ENCODE assay signal across 11 cellular contexts in genomic region chr16:30082545-30083090, GRCh38. TPM values are rescaled to one million over a fixed set of nuclear protein-coding genes. Genes with fewer than 3 reads are reported as not detected.
DNase-seq lines count a peak whose midpoint lies in the region; ATAC-seq and TF ChIP-seq lines count a peak whose summit lies in the region.
"Had no signal": no experiment of that assay in that cellular context is flagged by ENCODE, and none has a peak within 500 bp of the region (broad histone marks: within the 10 kb centered on the region; RNA-seq: fewer than 3 reads in every experiment).

No MANE protein-coding gene starts in this region.

- H3K4me1 Mint-ChIP-seq in activated naive CD8-positive, alpha-beta T cell treated with anti-CD3 and anti-CD28 coated beads, Interleukin-2, amount 10 ng/mL, durations not matched to agents 7 days and 5 days = peaks cover 14% of the 10 kb centered on the region
- peaks cover 6% of the 10 kb centered on the region for H3K4me1 Mint-ChIP-seq in osteocyte (ENCODE audit: unreplicated experiment)
- peaks cover 34% of the 10 kb centered on the region for H3K4me1 Mint-ChIP-seq in stimulated activated memory B cell treated with anti-CD40 and anti-IgM and Interleukin-4, amounts not matched to agents 10 μg/mL and 1 μg/mL and 100 μg/mL, for 72 hours

- peak overlapping the region; percentile 40 to 79 for H3K27ac Mint-ChIP-seq in activated naive CD4-positive, alpha-beta T cell treated with anti-CD3 and anti-CD28 coated beads, Interleukin-2, amount 50 U/mL, for 72 hours
- H3K27ac Mint-ChIP-seq in activated naive CD8-positive, alpha-beta T cell treated with anti-CD3 and anti-CD28 coated beads, Interleukin-2, amount 10 ng/mL, durations not matched to agents 7 days and 5 days = peak overlapping the region; percentile 39
- H3K27ac Mint-ChIP-seq in osteocyte (ENCODE audit: unreplicated experiment) = no peak overlapping the region
- H3K27ac Mint-ChIP-seq in stimulated activated memory B cell treated with anti-CD40 and anti-IgM and Interleukin-4, amounts not matched to agents 10 μg/mL and 1 μg/mL and 100 μg/mL, for 72 hours = no peak overlapping the region
- H3K27ac Mint-ChIP-seq: activated CD4-positive, alpha-beta memory T cell treated with anti-CD3 and anti-CD28 coated beads for 36 hours; activated naive CD4-positive, alpha-beta T cell treated with anti-CD3 and anti-CD28 coated beads, Interleukin-2, amount 50 U/mL, for 24 hours had no signal

- no peaks in the 10 kb centered on the region for H3K27me3 Mint-ChIP-seq in activated naive CD8-positive, alpha-beta T cell treated with anti-CD3 and anti-CD28 coated beads, Interleukin-2, amount 10 ng/mL, durations not matched to agents 7 days and 5 days
- H3K27me3 Mint-ChIP-seq in osteocyte (ENCODE audit: unreplicated experiment) = no peaks in the 10 kb centered on the region
- H3K27me3 Mint-ChIP-seq in stimulated activated memory B cell treated with anti-CD40 and anti-IgM and Interleukin-4, amounts not matched to agents 10 μg/mL and 1 μg/mL and 100 μg/mL, for 72 hours = no peaks in the 10 kb centered on the region
- H3K27me3 Mint-ChIP-seq: activated CD4-positive, alpha-beta memory T cell treated with anti-CD3 and anti-CD28 coated beads for 36 hours; activated naive CD4-positive, alpha-beta T cell treated with anti-CD3 and anti-CD28 coated beads, Interleukin-2, amount 50 U/mL, for 24 hours had no signal

- no peak for ATAC-seq in activated naive CD4-positive, alpha-beta T cell treated with anti-CD3 and anti-CD28 coated beads, Interleukin-2, amount 50 U/mL, for 72 hours
- ATAC-seq in activated naive CD8-positive, alpha-beta T cell treated with anti-CD3 and anti-CD28 coated beads, Interleukin-2, amount 10 ng/mL, durations not matched to agents 7 days and 5 days (ENCODE audit: low read depth) = no peak
- ATAC-seq in stimulated activated memory B cell treated with anti-CD40 and anti-IgM and Interleukin-4, amounts not matched to agents 10 μg/mL and 1 μg/mL and 100 μg/mL, for 72 hours = no peak
- ATAC-seq: left lung, upper lobe of right lung had no signal

- H3K9me3 Mint-ChIP-seq in activated naive CD4-positive, alpha-beta T cell treated with anti-CD3 and anti-CD28 coated beads, Interleukin-2, amount 50 U/mL, for 72 hours = no peaks in the 10 kb centered on the region
- H3K9me3 Mint-ChIP-seq in activated naive CD8-positive, alpha-beta T cell treated with anti-CD3 and anti-CD28 coated beads, Interleukin-2, amount 10 ng/mL, durations not matched to agents 7 days and 5 days = no peaks in the 10 kb centered on the region
- no peaks in the 10 kb centered on the region for H3K9me3 Mint-ChIP-seq in osteocyte (ENCODE audit: unreplicated experiment)
- H3K9me3 Mint-ChIP-seq in stimulated activated memory B cell treated with anti-CD40 and anti-IgM and Interleukin-4, amounts not matched to agents 10 μg/mL and 1 μg/mL and 100 μg/mL, for 72 hours = no peaks in the 10 kb centered on the region
- H3K9me3 Mint-ChIP-seq: activated CD4-positive, alpha-beta memory T cell treated with anti-CD3 and anti-CD28 coated beads for 36 hours; activated naive CD4-positive, alpha-beta T cell treated with anti-CD3 and anti-CD28 coated beads, Interleukin-2, amount 50 U/mL, for 24 hours had no signal

- H3K4me3 Mint-ChIP-seq in activated naive CD8-positive, alpha-beta T cell treated with anti-CD3 and anti-CD28 coated beads, Interleukin-2, amount 10 ng/mL, durations not matched to agents 7 days and 5 days = no peak overlapping the region
- H3K4me3 Mint-ChIP-seq in osteocyte (ENCODE audit: unreplicated experiment) = no peak overlapping the region
- H3K4me3 Mint-ChIP-seq in stimulated activated memory B cell treated with anti-CD40 and anti-IgM and Interleukin-4, amounts not matched to agents 10 μg/mL and 1 μg/mL and 100 μg/mL, for 72 hours = no peak overlapping the region
- H3K4me3 Mint-ChIP-seq: activated CD4-positive, alpha-beta memory T cell treated with anti-CD3 and anti-CD28 coated beads for 36 hours; activated naive CD4-positive, alpha-beta T cell treated with anti-CD3 and anti-CD28 coated beads, Interleukin-2, amount 50 U/mL, for 24 hours had no signal

- TF ChIP-seq CTCF in osteocyte (IDR thresholded peaks at IDR 0.05) = peak; percentile 15

- POLR2A ChIA-PET in activated naive CD8-positive, alpha-beta T cell treated with anti-CD3 and anti-CD28 coated beads, Interleukin-2, amount 10 ng/mL, durations not matched to agents 7 days and 5 days (lab: Charles Lee) = interaction anchor here (0.8 kb wide), 1 partner anchor 65 kb away, joined by 4 read pairs; no protein-coding TSS in a partner anchor

- peaks cover 12 to 16% of the 10 kb centered on the region in 2 donors for H3K36me3 Mint-ChIP-seq in activated naive CD4-positive, alpha-beta T cell treated with anti-CD3 and anti-CD28 coated beads, Interleukin-2, amount 50 U/mL, for 72 hours
- H3K36me3 Mint-ChIP-seq in activated naive CD8-positive, alpha-beta T cell treated with anti-CD3 and anti-CD28 coated beads, Interleukin-2, amount 10 ng/mL, durations not matched to agents 7 days and 5 days = peaks cover 37% of the 10 kb centered on the region
- H3K36me3 Mint-ChIP-seq in osteocyte (ENCODE audit: unreplicated experiment) = peaks cover 29% of the 10 kb centered on the region
- peaks cover 42% of the 10 kb centered on the region for H3K36me3 Mint-ChIP-seq in stimulated activated memory B cell treated with anti-CD40 and anti-IgM and Interleukin-4, amounts not matched to agents 10 μg/mL and 1 μg/mL and 100 μg/mL, for 72 hours

- no peak for DNase-seq in activated naive CD4-positive, alpha-beta T cell treated with anti-CD3 and anti-CD28 coated beads, Interleukin-2, amount 50 U/mL, for 72 hours (ENCODE audit: low spot score in 2 of 2)
- DNase-seq in activated naive CD4-positive, alpha-beta T cell treated with anti-CD3 and anti-CD28 coated beads, Interleukin-2, amount 50 U/mL, for 16 hours = no peak
- DNase-seq in activated naive CD8-positive, alpha-beta T cell treated with anti-CD3 and anti-CD28 coated beads, Interleukin-2, amount 10 ng/mL, durations not matched to agents 7 days and 5 days = no peak
- DNase-seq in osteocyte (ENCODE audit: extremely low spot score, unreplicated experiment) = no peak
- DNase-seq in central memory CD4-positive, alpha-beta T cell = no peak
- DNase-seq: activated CD4-positive, alpha-beta memory T cell treated with anti-CD3 and anti-CD28 coated beads for 36 hours; DMS79; left lung; upper lobe of right lung had no signal

RNA-seq across cellular contexts. Expression of gene PPP4C, which starts 6.8 kb away (rescaled TPM):
- total RNA-seq in activated naive CD4-positive, alpha-beta T cell treated with anti-CD3 and anti-CD28 coated beads, Interleukin-2, amount 50 U/mL, for 72 hours = 100 to 1,000 TPM; 130 to 136 TPM
- 100 to 1,000 TPM; 123 to 133 TPM for total RNA-seq in activated naive CD8-positive, alpha-beta T cell treated with anti-CD3 and anti-CD28 coated beads, Interleukin-2, amount 10 ng/mL, durations not matched to agents 7 days and 5 days
- total RNA-seq in osteocyte = 101 and 102 TPM in 2 replicates

RNA-seq across cellular contexts. Expression of gene TBX6, which starts 9.1 kb away (rescaled TPM):
- 1 to 10 TPM; 3.9 to 5.7 TPM for total RNA-seq in activated naive CD4-positive, alpha-beta T cell treated with anti-CD3 and anti-CD28 coated beads, Interleukin-2, amount 50 U/mL, for 72 hours
- 1 to 10 TPM; 2.4 to 3.0 TPM for total RNA-seq in activated naive CD8-positive, alpha-beta T cell treated with anti-CD3 and anti-CD28 coated beads, Interleukin-2, amount 10 ng/mL, durations not matched to agents 7 days and 5 days
- total RNA-seq in osteocyte = 0.63 and 0.75 TPM in 2 replicates

RNA-seq across cellular contexts. Expression of gene YPEL3, which starts 13.4 kb away (rescaled TPM):
- total RNA-seq in activated naive CD4-positive, alpha-beta T cell treated with anti-CD3 and anti-CD28 coated beads, Interleukin-2, amount 50 U/mL, for 72 hours = 100 to 1,000 TPM in 1 of 2 donors, 10 to 100 TPM in 1; 24.0 to 112 TPM
- total RNA-seq in activated naive CD8-positive, alpha-beta T cell treated with anti-CD3 and anti-CD28 coated beads, Interleukin-2, amount 10 ng/mL, durations not matched to agents 7 days and 5 days = 100 to 1,000 TPM; 135 to 139 TPM
- 83.6 and 93.3 TPM in 2 replicates for total RNA-seq in osteocyte

RNA-seq across cellular contexts. Expression of gene ALDOA, which starts 17.1 kb away (rescaled TPM):
- 1,000 to 10,000 TPM; 1,322 to 2,822 TPM for total RNA-seq in activated naive CD4-positive, alpha-beta T cell treated with anti-CD3 and anti-CD28 coated beads, Interleukin-2, amount 50 U/mL, for 72 hours
- total RNA-seq in activated naive CD8-positive, alpha-beta T cell treated with anti-CD3 and anti-CD28 coated beads, Interleukin-2, amount 10 ng/mL, durations not matched to agents 7 days and 5 days = 1,000 to 10,000 TPM; 1,486 to 1,632 TPM
- total RNA-seq in osteocyte = 750 and 765 TPM in 2 replicates

RNA-seq across cellular contexts. Expression of gene GDPD3, which starts 30.7 kb away (rescaled TPM):
- total RNA-seq in activated naive CD4-positive, alpha-beta T cell treated with anti-CD3 and anti-CD28 coated beads, Interleukin-2, amount 50 U/mL, for 72 hours = 10 to 100 TPM; 16.7 to 25.8 TPM
- 10 to 100 TPM; 14.3 to 18.6 TPM for total RNA-seq in activated naive CD8-positive, alpha-beta T cell treated with anti-CD3 and anti-CD28 coated beads, Interleukin-2, amount 10 ng/mL, durations not matched to agents 7 days and 5 days
- total RNA-seq in osteocyte = 3.2 and 3.6 TPM in 2 replicates

Comparison
In these comparisons a context has a peak if more than half of its experiments do, and no peak if none do; other contexts are left out.
1. H3K27ac Mint-ChIP-seq: peak in activated naive CD4-positive, alpha-beta T cell treated with anti-CD3 and anti-CD28 coated beads, Interleukin-2, amount 50 U/mL, for 72 hours (2 of 2) and activated naive CD8-positive, alpha-beta T cell treated with anti-CD3 and anti-CD28 coated beads, Interleukin-2, amount 10 ng/mL, durations not matched to agents 7 days and 5 days (single experiment); none in osteocyte (single experiment) and stimulated activated memory B cell treated with anti-CD40 and anti-IgM and Interleukin-4, amounts not matched to agents 10 μg/mL and 1 μg/mL and 100 μg/mL, for 72 hours (single experiment).